ENCODE assay signal across 9 cellular contexts in the genomic region with DNA sequence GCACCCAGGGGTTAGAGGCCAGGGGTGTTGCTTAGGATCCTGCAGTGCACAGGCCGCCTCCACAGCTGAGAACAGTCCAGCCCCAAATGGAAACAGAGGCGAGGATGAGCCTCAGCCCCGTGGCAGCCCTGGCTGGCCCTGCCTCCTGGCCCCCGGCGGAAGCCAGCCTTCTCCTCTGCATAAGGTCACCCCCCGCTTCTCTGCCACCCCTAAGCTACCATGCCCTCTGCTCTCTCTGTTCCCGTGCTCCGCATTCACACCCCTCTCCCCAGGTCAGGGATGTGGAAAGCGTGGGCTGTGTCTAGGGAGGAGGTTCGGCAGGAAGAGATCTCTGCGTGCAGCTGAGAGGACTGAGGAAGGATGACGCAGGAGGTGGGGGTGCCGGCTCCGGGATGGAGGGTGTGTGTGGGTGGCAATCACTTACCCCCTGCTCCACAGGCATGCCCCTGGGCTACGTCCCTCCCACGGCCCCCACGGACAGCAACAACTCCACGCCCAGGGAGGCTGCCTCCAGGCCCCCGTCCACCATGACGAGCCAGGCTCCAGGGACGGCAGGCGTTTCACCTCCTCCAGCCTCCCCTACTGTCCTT. TPM values are rescaled to one million over a fixed set of nuclear protein-coding genes. Genes with fewer than 3 reads are reported as not detected.
DNase-seq lines count a peak whose midpoint lies in the region; ATAC-seq, FAIRE-seq and TF ChIP-seq lines count a peak whose summit lies in the region.
"Had no signal": no experiment of that assay in that cellular context is flagged by ENCODE, and none has a peak within 500 bp of the region (broad histone marks: within the 10 kb centered on the region; RNA-seq: fewer than 3 reads in every experiment).

No MANE protein-coding gene starts in this region.

- no peak for TF ChIP-seq RAD21 in H1 (IDR thresholded peaks at IDR 0.05 in 1 of 2, conservative IDR thresholded peaks at IDR 0.05 in 1 of 2; ENCODE audit: low read depth in 2 of 2, low read length in 2 of 2)

- H2AK5ac ChIP-seq in H1 (ENCODE audit: low read depth, low read length): no peak overlapping the region

- TF ChIP-seq POLR2A in H1 (IDR thresholded peaks at IDR 0.05; ENCODE audit: control extremely low read depth in 1 of 2, low read depth in 2 of 2, low read length in 2 of 2): no peak

- H3K18ac ChIP-seq in H1 (ENCODE audit: extremely low read depth, low read length): no peak overlapping the region; the same call in 1 of the 2 replicates

- no peak overlapping the region for H3K27ac ChIP-seq in HEK293 (ENCODE audit: extremely low read depth, low read depth, low read length)
- no peak overlapping the region for H3K27ac ChIP-seq in H1 (ENCODE audit: low read depth, low read length)
- H3K27ac ChIP-seq in smooth muscle cell (ENCODE audit: low read depth): no peak overlapping the region

- H2BK5ac ChIP-seq in H1 (ENCODE audit: low read depth, low read length): no peak overlapping the region

- no peak overlapping the region for H3K23ac ChIP-seq in H1 (ENCODE audit: insufficient read length)

- no peaks in the 10 kb centered on the region; the same call in 1 of the 2 replicates for H3K23me2 ChIP-seq in H1 (ENCODE audit: low read depth, low read length)

- no peak overlapping the region for H3K9ac ChIP-seq in H1 (replicated peaks in 1 of 4; ENCODE audit: extremely low read depth in 1 of 4, low read depth in 3 of 4, low read length in 3 of 4)
- H3K9ac ChIP-seq in smooth muscle cell (ENCODE audit: low read depth): no peak overlapping the region

- no peak overlapping the region for H2BK120ac ChIP-seq in H1 (replicated peaks; ENCODE audit: low read depth, low read length)

- POLR2A ChIA-PET in HEK293 (lab: Yijun Ruan, JAX): interaction anchor here (1.2 kb wide), 1 partner anchor 138 kb away, joined by 4 read pairs; no protein-coding TSS in a partner anchor
- POLR2A ChIA-PET in H1 (lab: Charles Lee; ENCODE audit: partially characterized antibody): interaction anchor here (0.7 to 3.9 kb wide), 7 partner anchors 9 to 155 kb away, joined by 3 to 27 read pairs (median 4); a partner anchor contains a TSS

- TF ChIP-seq EP300 in H1 (IDR thresholded peaks at IDR 0.05; ENCODE audit: borderline replicate concordance in 1 of 2, low read depth in 2 of 2, low read length in 2 of 2): no peak

- no peak overlapping the region for H4K91ac ChIP-seq in H1 (replicated peaks; ENCODE audit: insufficient read length, low read length)

- no peaks in the 10 kb centered on the region for H3K9me3 ChIP-seq in HEK293 (ENCODE audit: control insufficient read depth, insufficient read depth, low read depth, low read length)
- no peaks in the 10 kb centered on the region for H3K9me3 ChIP-seq in H1 (ENCODE audit: insufficient read depth in 2 of 2, low read depth in 1 of 2, low read length in 1 of 2)
- H3K9me3 ChIP-seq in smooth muscle cell (replicated peaks; ENCODE audit: low read depth): no peaks in the 10 kb centered on the region

- no peaks in the 10 kb centered on the region for H3K79me1 ChIP-seq in H1 (ENCODE audit: low read depth, low read length)

- ATAC-seq in HG02571 (IDR thresholded peaks at IDR 0.05; ENCODE audit: unreplicated experiment) (no peak), HG03457 (IDR thresholded peaks at IDR 0.05; ENCODE audit: unreplicated experiment) (no peak)

- no peak overlapping the region for H3K14ac ChIP-seq in H1 (ENCODE audit: insufficient read length)

- peak overlapping the region; percentile 19; the same call in 1 of the 2 replicates for H4K8ac ChIP-seq in H1 (ENCODE audit: extremely low read depth, insufficient read depth, low read length)

- DNase-seq in H1 (ENCODE audit: low read depth in 1 of 2, low spot score in 2 of 2): no peak
- peak; percentile 73 for DNase-seq in skeletal muscle cell (ENCODE audit: low read depth)
- DNase-seq in smooth muscle cell (lab: John Stamatoyannopoulos, UW; ENCODE audit: unreplicated experiment): no peak
- DNase-seq: central memory CD4-positive, alpha-beta T cell had no signal

- CTCF ChIA-PET in HEK293 (lab: Yijun Ruan, JAX) (interaction anchor here (2.4 kb wide), 1 partner anchor 10 kb away, joined by 18 read pairs; no protein-coding TSS in a partner anchor), H1 (lab: Charles Lee; ENCODE audit: partially characterized antibody) (interaction anchor here (1.2 to 2.2 kb wide), 5 partner anchors 10 to 334 kb away, joined by 3 to 17 read pairs (median 5); no protein-coding TSS in a partner anchor)

- H4K5ac ChIP-seq in H1 (ENCODE audit: insufficient read length, low read depth, low read length): no peak overlapping the region

- H2AFZ ChIP-seq in H1 (ENCODE audit: low read length) (no peak overlapping the region), smooth muscle cell (ENCODE audit: low read depth) (no peak overlapping the region)

- H2BK20ac ChIP-seq in H1 (ENCODE audit: low read length): no peak overlapping the region

- no peaks in the 10 kb centered on the region for H3F3A ChIP-seq in smooth muscle cell (ENCODE audit: low read depth)

- 78% methylated on average over 17 of the region's 22 CpGs; no CpG with 5 or more reads in 1 of the 2 experiments for WGBS in H1 (ENCODE audit: extremely low coverage in 1 of 2, insufficient coverage in 1 of 2, insufficient read length in 1 of 2, insufficient replicate concordance in 2 of 2, low coverage in 1 of 2, low lambda C conversion rate in 2 of 2, missing lambda C conversion rate in 1 of 2), 2 experiments
- WGBS in smooth muscle cell (ENCODE audit: low lambda C conversion rate): 77% methylated on average over 22 of the region's 22 CpGs

- peak overlapping the region; percentile 59 for H3K4ac ChIP-seq in H1 (replicated peaks; ENCODE audit: insufficient read length, low read depth, low read length)

- H3K79me2 ChIP-seq in H1 (ENCODE audit: control insufficient read depth in 1 of 2, insufficient read depth in 2 of 2, low read length in 2 of 2) (no peaks in the 10 kb centered on the region), smooth muscle cell (ENCODE audit: low read depth) (no peaks in the 10 kb centered on the region)

- no peak for TF ChIP-seq CTCF in HEK293 (tag by site-specific recombination; IDR thresholded peaks at IDR 0.05)
- TF ChIP-seq CTCF in H1 (IDR thresholded peaks at IDR 0.05; ENCODE audit: control extremely low read depth in 1 of 3, insufficient read depth in 1 of 3, low read depth in 1 of 3, low read length in 3 of 3): no peak
- TF ChIP-seq CTCF in smooth muscle cell (IDR thresholded peaks at IDR 0.05; ENCODE audit: borderline replicate concordance, insufficient read depth, poor library complexity, severe bottlenecking): no peak

- H2BK15ac ChIP-seq in H1 (ENCODE audit: low read length): no peak overlapping the region; the same call in 1 of the 2 replicates

- no peak for FAIRE-seq in H1 (lab: Jason Lieb, UNC)

- H3K36me3 ChIP-seq in HEK293 (ENCODE audit: control insufficient read depth in 2 of 2, insufficient read depth in 1 of 2, low read length in 2 of 2): no peaks in the 10 kb centered on the region
- H3K36me3 ChIP-seq in H1 (ENCODE audit: control insufficient read depth in 2 of 4, insufficient read depth in 4 of 4, low read length in 3 of 4): no peaks in the 10 kb centered on the region
- no peaks in the 10 kb centered on the region for H3K36me3 ChIP-seq in smooth muscle cell (ENCODE audit: low read depth)

- H2BK12ac ChIP-seq in H1 (ENCODE audit: low read depth, low read length): peak overlapping the region; percentile 33; the same call in 1 of the 2 replicates

- no peaks in the 10 kb centered on the region; a peak in 3 of 7 replicates for H3K27me3 ChIP-seq in H1 (replicated peaks in 1 of 4; ENCODE audit: control insufficient read depth in 3 of 4, extremely low read depth in 1 of 4, insufficient read depth in 3 of 4, low read length in 3 of 4)
- no peaks in the 10 kb centered on the region for H3K27me3 ChIP-seq in smooth muscle cell (ENCODE audit: low read depth)

- H3K4me3 ChIP-seq in HEK293 (ENCODE audit: low read depth, low read length) (no peak overlapping the region), H1 (ENCODE audit: extremely low read depth in 1 of 4, insufficient read depth in 2 of 4, low read depth in 3 of 4, low read length in 4 of 4) (no peak overlapping the region), skeletal muscle cell (ENCODE audit: low read depth, low read length) (peak overlapping the region; percentile 42), smooth muscle cell (no peak overlapping the region)

- H3K4me2 ChIP-seq in H1 (ENCODE audit: insufficient read depth in 1 of 2, low read depth in 2 of 2, low read length in 2 of 2) (no peak overlapping the region), smooth muscle cell (no peak overlapping the region)

- H3K4me1 ChIP-seq in HEK293 (ENCODE audit: control insufficient read depth, insufficient read depth, low read length) (no peaks in the 10 kb centered on the region), H1 (replicated peaks in 1 of 4; ENCODE audit: control insufficient read depth in 3 of 4, insufficient read depth in 4 of 4, low read length in 3 of 4) (peaks cover 0 to 14% (median 8%) of the 10 kb centered on the region in 4 experiments; a peak in 6 of 7 replicates), smooth muscle cell (ENCODE audit: low read depth) (peaks cover 1% of the 10 kb centered on the region)

- H3K56ac ChIP-seq in H1 (replicated peaks; ENCODE audit: insufficient read length, low read depth, low read length): no peak overlapping the region

- no peaks in the 10 kb centered on the region for H4K20me1 ChIP-seq in H1 (replicated peaks in 1 of 2; ENCODE audit: control insufficient read depth in 1 of 2, insufficient read depth in 2 of 2, low read length in 2 of 2)
- H4K20me1 ChIP-seq in smooth muscle cell (ENCODE audit: low read depth): no peaks in the 10 kb centered on the region

RNA-seq across cellular contexts. Expression of a gene that starts 6.0 kb away (rescaled TPM):
- total RNA-seq in H1 (2021; fragmentation: NEBNext Ultra II Directional; extraction: Animal tissue kit (Norgen Biotek cat#: 25700)): 1.7 and 2.3 TPM in 2 replicates
- polyA plus RNA-seq in H1 (2011; rRNA removed) (0.39 and 0.72 TPM in 2 replicates), smooth muscle cell (11.2 and 13.6 TPM in 2 replicates)
- 0.45 TPM for polyA plus RNA-seq in H1 (2011; cell fraction: cytosol; rRNA removed)
- 4.1 TPM for polyA plus RNA-seq in H1 (2011; cell fraction: nucleus; rRNA removed)
- 1.2 to 2.6 TPM (median 1.7 TPM) in 4 replicates for polyA plus RNA-seq in H1 (2012, experiment 1 of 2)
- 0.63 TPM for polyA plus RNA-seq in H1 (2012, experiment 2 of 2)
- polyA plus RNA-seq in H1 (2013, experiment 1 of 2): 0.73 TPM
- polyA plus RNA-seq in H1 (2013, experiment 2 of 2): 1.1 TPM
- polyA minus RNA-seq in H1 (2011; rRNA and poly(A)+ RNA removed): 0.29 and 0.54 TPM in 2 replicates
- polyA minus RNA-seq in H1 (2011; cell fraction: cytosol; rRNA and poly(A)+ RNA removed): 1.0 TPM
- polyA minus RNA-seq in H1 (2011; cell fraction: nucleus; rRNA and poly(A)+ RNA removed): 2.8 TPM
- 3.0 and 3.8 TPM in 2 replicates for total RNA-seq in smooth muscle cell
- total RNA-seq: SK-MEL-5 had no signal

RNA-seq across cellular contexts. Expression of a gene that starts 9.3 kb away (rescaled TPM):
- total RNA-seq in H1 (2021; fragmentation: NEBNext Ultra II Directional; extraction: Animal tissue kit (Norgen Biotek cat#: 25700)): 69.1 and 71.2 TPM in 2 replicates
- polyA plus RNA-seq in H1 (2011; rRNA removed) (47.1 and 79.5 TPM in 2 replicates), smooth muscle cell (67.5 and 72.1 TPM in 2 replicates)
- polyA plus RNA-seq in H1 (2011; cell fraction: cytosol; rRNA removed): 51.3 TPM
- polyA plus RNA-seq in H1 (2011; cell fraction: nucleus; rRNA removed): 132 TPM
- 61.3 to 71.3 TPM (median 67.2 TPM) in 4 replicates for polyA plus RNA-seq in H1 (2012, experiment 1 of 2)
- 81.6 TPM for polyA plus RNA-seq in H1 (2012, experiment 2 of 2)
- 91.7 TPM for polyA plus RNA-seq in H1 (2013, experiment 1 of 2)
- polyA plus RNA-seq in H1 (2013, experiment 2 of 2): 105 TPM
- 7.1 and 10.9 TPM in 2 replicates for polyA minus RNA-seq in H1 (2011; rRNA and poly(A)+ RNA removed)
- 14.2 TPM for polyA minus RNA-seq in H1 (2011; cell fraction: cytosol; rRNA and poly(A)+ RNA removed)
- polyA minus RNA-seq in H1 (2011; cell fraction: nucleus; rRNA and poly(A)+ RNA removed): 14.5 TPM
- 14.3 and 17.3 TPM in 2 replicates for total RNA-seq in smooth muscle cell

RNA-seq across cellular contexts. Expression of a gene that starts 17.9 kb away (rescaled TPM):
- total RNA-seq in H1 (2021; fragmentation: NEBNext Ultra II Directional; extraction: Animal tissue kit (Norgen Biotek cat#: 25700)): 10.8 and 12.9 TPM in 2 replicates
- polyA plus RNA-seq in H1 (2011; rRNA removed) (1.7 and 4.5 TPM in 2 replicates), smooth muscle cell (1.3 and 2.0 TPM in 2 replicates)
- polyA plus RNA-seq in H1 (2011; cell fraction: cytosol; rRNA removed): 1.4 TPM
- polyA plus RNA-seq in H1 (2011; cell fraction: nucleus; rRNA removed): 4.4 TPM
- 3.2 to 7.6 TPM (median 6.6 TPM) in 4 replicates for polyA plus RNA-seq in H1 (2012, experiment 1 of 2)
- 4.7 TPM for polyA plus RNA-seq in H1 (2012, experiment 2 of 2)
- 6.7 TPM for polyA plus RNA-seq in H1 (2013, experiment 1 of 2)
- polyA plus RNA-seq in H1 (2013, experiment 2 of 2): 7.0 TPM
- 0.61 and 0.82 TPM in 2 replicates for polyA minus RNA-seq in H1 (2011; rRNA and poly(A)+ RNA removed)
- 8.8 TPM for polyA minus RNA-seq in H1 (2011; cell fraction: cytosol; rRNA and poly(A)+ RNA removed)
- polyA minus RNA-seq in H1 (2011; cell fraction: nucleus; rRNA and poly(A)+ RNA removed): 7.2 TPM
- total RNA-seq in smooth muscle cell: 2.4 and 2.6 TPM in 2 replicates

RNA-seq across cellular contexts. Expression of a gene that starts 29.7 kb away (rescaled TPM):
- total RNA-seq in H1 (2021; fragmentation: NEBNext Ultra II Directional; extraction: Animal tissue kit (Norgen Biotek cat#: 25700)): 3.2 and 3.6 TPM in 2 replicates
- polyA plus RNA-seq in H1 (2011; rRNA removed): 2.2 and 3.3 TPM in 2 replicates
- 1.5 TPM for polyA plus RNA-seq in H1 (2011; cell fraction: cytosol; rRNA removed)
- 3.0 TPM for polyA plus RNA-seq in H1 (2011; cell fraction: nucleus; rRNA removed)
- polyA plus RNA-seq in H1 (2012, experiment 1 of 2): 1.6 to 3.1 TPM (median 2.6 TPM) in 4 replicates
- 2.9 TPM for polyA plus RNA-seq in H1 (2012, experiment 2 of 2)
- polyA plus RNA-seq in H1 (2013, experiment 1 of 2): 9.1 TPM
- 8.6 TPM for polyA plus RNA-seq in H1 (2013, experiment 2 of 2)
- polyA minus RNA-seq in H1 (2011; rRNA and poly(A)+ RNA removed): 0.41 and 0.49 TPM in 2 replicates
- not detected for polyA minus RNA-seq in H1 (2011; cell fraction: cytosol; rRNA and poly(A)+ RNA removed)
- polyA minus RNA-seq in H1 (2011; cell fraction: nucleus; rRNA and poly(A)+ RNA removed): 2.1 TPM
- not detected in 2 replicates for total RNA-seq in smooth muscle cell
- polyA plus RNA-seq in smooth muscle cell: not detected in 2 replicates
- total RNA-seq: neural crest cell, SK-MEL-5 had no signal

RNA-seq across cellular contexts. Expression of a gene that starts 32.8 kb away (rescaled TPM):
- total RNA-seq in H1 (2021; fragmentation: NEBNext Ultra II Directional; extraction: Animal tissue kit (Norgen Biotek cat#: 25700)): 96.9 and 106 TPM in 2 replicates
- polyA plus RNA-seq in H1 (2011; rRNA removed) (152 and 195 TPM in 2 replicates), smooth muscle cell (37.3 and 61.4 TPM in 2 replicates)
- polyA plus RNA-seq in H1 (2011; cell fraction: cytosol; rRNA removed): 149 TPM
- polyA plus RNA-seq in H1 (2011; cell fraction: nucleus; rRNA removed): 148 TPM
- 52.8 to 109 TPM (median 103 TPM) in 4 replicates for polyA plus RNA-seq in H1 (2012, experiment 1 of 2)
- polyA plus RNA-seq in H1 (2012, experiment 2 of 2): 112 TPM
- 63.1 TPM for polyA plus RNA-seq in H1 (2013, experiment 1 of 2)
- polyA plus RNA-seq in H1 (2013, experiment 2 of 2): 61.5 TPM
- polyA minus RNA-seq in H1 (2011; rRNA and poly(A)+ RNA removed): 22.8 and 24.5 TPM in 2 replicates
- 51.8 TPM for polyA minus RNA-seq in H1 (2011; cell fraction: cytosol; rRNA and poly(A)+ RNA removed)
- polyA minus RNA-seq in H1 (2011; cell fraction: nucleus; rRNA and poly(A)+ RNA removed): 69.9 TPM
- total RNA-seq in smooth muscle cell: 47.3 and 56.5 TPM in 2 replicates
